1 cellular context compared by ENCODE assay signal in the genomic region with DNA sequence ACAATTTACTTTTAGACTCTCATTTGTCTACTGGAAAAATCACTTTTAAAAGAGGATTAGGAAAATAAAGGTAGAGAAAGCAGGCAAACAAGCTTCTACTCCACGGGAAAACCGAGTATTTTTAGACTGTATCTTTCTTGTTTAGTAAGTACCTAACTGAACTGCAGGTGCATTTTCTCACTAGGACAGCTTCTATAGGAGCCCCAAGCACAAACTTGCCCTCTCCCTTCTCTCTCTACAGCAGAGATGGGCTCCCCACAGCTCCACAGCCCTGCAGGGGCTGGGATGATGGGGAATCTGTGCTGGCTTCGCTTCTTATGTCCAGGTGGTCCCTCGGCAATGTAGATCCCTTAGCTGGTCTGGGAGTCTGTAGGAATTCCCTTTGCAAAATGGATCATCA.
TF ChIP-seq lines count a peak whose summit lies in the region.

No MANE protein-coding gene starts in this region.

TF ChIP-seq in GM12878, 131 proteins besides CTCF, POLR2A, EP300 and RAD21:
- TF ChIP-seq, protein P1, sequence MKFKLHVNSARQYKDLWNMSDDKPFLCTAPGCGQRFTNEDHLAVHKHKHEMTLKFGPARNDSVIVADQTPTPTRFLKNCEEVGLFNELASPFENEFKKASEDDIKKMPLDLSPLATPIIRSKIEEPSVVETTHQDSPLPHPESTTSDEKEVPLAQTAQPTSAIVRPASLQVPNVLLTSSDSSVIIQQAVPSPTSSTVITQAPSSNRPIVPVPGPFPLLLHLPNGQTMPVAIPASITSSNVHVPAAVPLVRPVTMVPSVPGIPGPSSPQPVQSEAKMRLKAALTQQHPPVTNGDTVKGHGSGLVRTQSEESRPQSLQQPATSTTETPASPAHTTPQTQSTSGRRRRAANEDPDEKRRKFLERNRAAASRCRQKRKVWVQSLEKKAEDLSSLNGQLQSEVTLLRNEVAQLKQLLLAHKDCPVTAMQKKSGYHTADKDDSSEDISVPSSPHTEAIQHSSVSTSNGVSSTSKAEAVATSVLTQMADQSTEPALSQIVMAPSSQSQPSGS (IDR thresholded peaks at IDR 0.05; ENCODE audit: low read length) = peak; percentile 1; the same call in 1 of the 2 replicates
- no peak for TF ChIP-seq TARDBP (IDR thresholded peaks at IDR 0.05; ENCODE audit: borderline replicate concordance)
